10 cellular contexts compared by ENCODE assay signal in the genomic region with DNA sequence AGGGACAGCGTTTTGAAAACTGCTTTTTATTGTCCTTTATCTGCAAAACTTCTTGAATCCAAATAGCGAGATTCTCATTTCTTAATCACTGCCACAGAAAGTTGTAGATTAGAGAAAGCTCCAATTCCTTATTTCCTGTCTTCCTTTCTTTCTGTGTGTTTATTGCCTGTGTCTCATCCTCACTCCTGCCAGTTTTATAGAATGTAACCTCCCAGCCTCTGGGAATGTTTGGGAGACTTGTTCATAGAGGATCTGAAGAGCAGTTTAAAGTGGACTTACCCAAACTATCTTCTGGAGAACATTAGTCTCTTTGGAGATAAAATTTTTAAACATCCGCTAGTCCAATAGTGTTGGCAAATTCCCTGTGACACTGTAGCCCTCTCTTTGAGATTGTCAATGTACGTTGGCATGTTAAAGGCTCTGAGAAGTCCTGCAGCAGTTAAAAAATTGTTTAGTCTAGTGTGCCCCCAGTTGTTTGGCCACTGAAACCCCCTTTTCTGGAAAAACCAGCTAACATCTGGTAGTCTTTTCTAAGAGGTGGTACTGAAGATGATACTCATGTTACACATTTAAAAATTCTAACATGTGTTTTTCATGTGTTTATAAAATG. TPM values are rescaled to one million over a fixed set of nuclear protein-coding genes. Genes with fewer than 3 reads are reported as not detected.
A peak's percentile ranks its signal among the peaks of the same experiment; 100 is the strongest.
DNase-seq lines count a peak whose midpoint lies in the region; ATAC-seq and TF ChIP-seq lines count a peak whose summit lies in the region.
"Had no signal": no experiment of that assay in that cellular context is flagged by ENCODE, and none has a peak within 500 bp of the region (broad histone marks: within the 10 kb centered on the region; RNA-seq: fewer than 3 reads in every experiment).

No MANE protein-coding gene starts in this region.

- H3K27ac ChIP-seq in CD4-positive, CD25-positive, alpha-beta regulatory T cell (ENCODE audit: insufficient read depth, low read length, poor library complexity, severe bottlenecking) = no peak overlapping the region
- H3K27ac ChIP-seq in Panc1 (ENCODE audit: low read length) (peak overlapping the region; percentile 92), trophoblast cell (ENCODE audit: low read depth, low read length) (peak overlapping the region; percentile 77)

- no peak overlapping the region for H3K9ac ChIP-seq in trophoblast cell (ENCODE audit: low read length)

- in situ Hi-C loops in Panc1 (cut with HindIII; ENCODE audit: low pct_unique_long_range_greater_than_20kb, low sequenced_read_pairs) = no loop called here

- no peak overlapping the region for H2BK5ac ChIP-seq in trophoblast cell (ENCODE audit: low read depth, low read length, poor library complexity)

- no peak overlapping the region for H3K4me3 ChIP-seq in CD4-positive, CD25-positive, alpha-beta regulatory T cell (ENCODE audit: low read depth, low read length)
- H3K4me3 ChIP-seq in Panc1 (ENCODE audit: low read depth in 2 of 2, low read length in 2 of 2) (no peak overlapping the region; a peak in 1 of 4 replicates), trophoblast cell (ENCODE audit: low read depth, low read length) (no peak overlapping the region)

- ATAC-seq in CD4-positive, CD25-positive, alpha-beta regulatory T cell (ENCODE audit: low read depth in 2 of 2) = no peak
- no peak for ATAC-seq in Panc1
- ATAC-seq in GM18505 (IDR thresholded peaks at IDR 0.05; ENCODE audit: unreplicated experiment) = no peak
- no peak for ATAC-seq in HG02885 (IDR thresholded peaks at IDR 0.05; ENCODE audit: poor library complexity, unreplicated experiment)
- no peak for ATAC-seq in GM19351 (IDR thresholded peaks at IDR 0.05; ENCODE audit: unreplicated experiment)

- no peak overlapping the region for H3K18ac ChIP-seq in trophoblast cell (ENCODE audit: low read length)

- no peak overlapping the region for H3K4ac ChIP-seq in trophoblast cell (ENCODE audit: low read depth, low read length)

- peaks cover 10% of the 10 kb centered on the region for H3K79me1 ChIP-seq in trophoblast cell (ENCODE audit: low read length)

- H3K27ac Mint-ChIP-seq in CD4-positive, CD25-positive, alpha-beta regulatory T cell = peak overlapping the region; percentile 4 to 78 (median 53)

- TF ChIP-seq CTCF in Panc1 (IDR thresholded peaks at IDR 0.05) = no peak

- peaks cover 14% of the 10 kb centered on the region for H3K79me2 ChIP-seq in trophoblast cell (ENCODE audit: control insufficient read depth, insufficient read depth, low read length, poor library complexity)

- DNase-seq in CD4-positive, CD25-positive, alpha-beta regulatory T cell = no peak
- DNase-seq in Panc1 (ENCODE audit: low read depth, low spot score) (no peak), fibroblast of gingiva (ENCODE audit: low read depth) (peak; percentile 67), trophoblast cell (peak in 1 of 2 donors; percentile 33)
- no peak for DNase-seq in activated CD4-positive, alpha-beta T cell treated with anti-CD3 and anti-CD28 coated beads for 1 hour
- DNase-seq: cerebellar nuclear complex, COR-L47 had no signal

- H3K4me1 ChIP-seq in CD4-positive, CD25-positive, alpha-beta regulatory T cell (ENCODE audit: control insufficient read depth, insufficient read depth, low read length, poor library complexity, severe bottlenecking) = no peaks in the 10 kb centered on the region
- H3K4me1 ChIP-seq in Panc1 (ENCODE audit: control insufficient read depth, insufficient read depth, low read length) (peaks cover 73% of the 10 kb centered on the region), trophoblast cell (ENCODE audit: control insufficient read depth in 1 of 2, insufficient read depth in 2 of 2, low read length in 2 of 2) (peaks cover 24 to 32% of the 10 kb centered on the region in 2 experiments)

- BruUV-seq in Panc1 (replicated peaks; lab: Mats Ljungman, UMichigan) = no TSS peak

- POLR2A ChIA-PET in Panc1 (lab: Charles Lee) = no interaction called here

- no peaks in the 10 kb centered on the region for H3K9me3 ChIP-seq in CD4-positive, CD25-positive, alpha-beta regulatory T cell (ENCODE audit: control insufficient read depth in 2 of 2, low read length in 2 of 2)
- H3K9me3 ChIP-seq in Panc1 (ENCODE audit: control insufficient read depth, insufficient read depth, low read depth, low read length) = no peaks in the 10 kb centered on the region
- H3K9me3 ChIP-seq in trophoblast cell (ENCODE audit: insufficient read depth, low read depth, low read length) = no peaks in the 10 kb centered on the region

- no peaks in the 10 kb centered on the region for H3K27me3 ChIP-seq in CD4-positive, CD25-positive, alpha-beta regulatory T cell (ENCODE audit: control insufficient read depth, insufficient read depth, low read length)
- H3K27me3 ChIP-seq in Panc1 (ENCODE audit: control insufficient read depth, insufficient read depth, low read length) (no peaks in the 10 kb centered on the region), trophoblast cell (ENCODE audit: insufficient read depth, low read length) (no peaks in the 10 kb centered on the region)

- H2AK5ac ChIP-seq in trophoblast cell (ENCODE audit: low read length) = no peak overlapping the region

- H3K4me1 Mint-ChIP-seq in CD4-positive, CD25-positive, alpha-beta regulatory T cell = peaks cover 6 to 43% (median 15%) of the 10 kb centered on the region in 4 donors

- no peak overlapping the region for H4K8ac ChIP-seq in trophoblast cell (ENCODE audit: low read depth, low read length)

- CTCF ChIA-PET in Panc1 (lab: Charles Lee) = no interaction called here

- no peak overlapping the region for H4K91ac ChIP-seq in trophoblast cell (ENCODE audit: low read depth, low read length)

- H3K4me3 Mint-ChIP-seq in CD4-positive, CD25-positive, alpha-beta regulatory T cell = no peak overlapping the region

- TF ChIP-seq POLR2A in GM18505 (IDR thresholded peaks at IDR 0.05; ENCODE audit: borderline replicate concordance, extremely low read depth, insufficient read depth, insufficient read length) = no peak

- no peak overlapping the region for H2BK12ac ChIP-seq in trophoblast cell (ENCODE audit: low read length)

- no peaks in the 10 kb centered on the region for H3K36me3 ChIP-seq in CD4-positive, CD25-positive, alpha-beta regulatory T cell (ENCODE audit: control insufficient read depth, insufficient read depth, low read length)
- H3K36me3 ChIP-seq in Panc1 (ENCODE audit: control insufficient read depth, insufficient read depth, low read length) = no peaks in the 10 kb centered on the region
- H3K36me3 ChIP-seq in trophoblast cell (ENCODE audit: control insufficient read depth in 1 of 2, insufficient read depth in 2 of 2, low read length in 2 of 2) = peaks cover 5% of the 10 kb centered on the region in 2 experiments

- H2BK120ac ChIP-seq in trophoblast cell (ENCODE audit: insufficient read depth, low read length, poor library complexity) = no peak overlapping the region

- no peak overlapping the region for H3K4me2 ChIP-seq in trophoblast cell (ENCODE audit: low read length)

- peaks cover 22% of the 10 kb centered on the region for H3K36me3 Mint-ChIP-seq in CD4-positive, CD25-positive, alpha-beta regulatory T cell

- no peak overlapping the region for H3K23ac ChIP-seq in trophoblast cell (ENCODE audit: low read length)

- no peak overlapping the region for H2AFZ ChIP-seq in trophoblast cell (ENCODE audit: insufficient read depth, low read length, poor library complexity)

- no peak overlapping the region for H3K14ac ChIP-seq in trophoblast cell (ENCODE audit: low read length)

- no peak overlapping the region for H4K12ac ChIP-seq in trophoblast cell (ENCODE audit: low read depth, low read length)

- no peaks in the 10 kb centered on the region for H3K27me3 Mint-ChIP-seq in CD4-positive, CD25-positive, alpha-beta regulatory T cell

- WGBS in trophoblast cell (ENCODE audit: extremely low coverage, insufficient coverage, insufficient read length) = no CpG with 5 or more reads among the region's 4 CpGs

- intact Hi-C loops in Panc1 (cut with micrococcal nuclease; ENCODE audit: unreplicated experiment) = no loop called here

- H3K9me3 Mint-ChIP-seq in CD4-positive, CD25-positive, alpha-beta regulatory T cell = no peaks in the 10 kb centered on the region

RNA-seq across cellular contexts. Expression of gene FLNB, which starts 50.5 kb away (rescaled TPM):
- total RNA-seq in CD4-positive, CD25-positive, alpha-beta regulatory T cell = 40.8 TPM
- 10 to 100 TPM in 2 of 4 donors, 1 to 10 TPM in 2; 8.9 to 14.9 (median 12.2) TPM for polyA plus RNA-seq in CD4-positive, CD25-positive, alpha-beta regulatory T cell
- total RNA-seq in Panc1 (2021; ENCODE audit: unreplicated experiment) = 309 TPM
- 366 TPM for polyA plus RNA-seq in Panc1 (2012; ENCODE audit: insufficient read length)
- 139 and 141 TPM in 2 replicates for polyA plus RNA-seq in trophoblast cell (2013)
